In the genomic region with DNA sequence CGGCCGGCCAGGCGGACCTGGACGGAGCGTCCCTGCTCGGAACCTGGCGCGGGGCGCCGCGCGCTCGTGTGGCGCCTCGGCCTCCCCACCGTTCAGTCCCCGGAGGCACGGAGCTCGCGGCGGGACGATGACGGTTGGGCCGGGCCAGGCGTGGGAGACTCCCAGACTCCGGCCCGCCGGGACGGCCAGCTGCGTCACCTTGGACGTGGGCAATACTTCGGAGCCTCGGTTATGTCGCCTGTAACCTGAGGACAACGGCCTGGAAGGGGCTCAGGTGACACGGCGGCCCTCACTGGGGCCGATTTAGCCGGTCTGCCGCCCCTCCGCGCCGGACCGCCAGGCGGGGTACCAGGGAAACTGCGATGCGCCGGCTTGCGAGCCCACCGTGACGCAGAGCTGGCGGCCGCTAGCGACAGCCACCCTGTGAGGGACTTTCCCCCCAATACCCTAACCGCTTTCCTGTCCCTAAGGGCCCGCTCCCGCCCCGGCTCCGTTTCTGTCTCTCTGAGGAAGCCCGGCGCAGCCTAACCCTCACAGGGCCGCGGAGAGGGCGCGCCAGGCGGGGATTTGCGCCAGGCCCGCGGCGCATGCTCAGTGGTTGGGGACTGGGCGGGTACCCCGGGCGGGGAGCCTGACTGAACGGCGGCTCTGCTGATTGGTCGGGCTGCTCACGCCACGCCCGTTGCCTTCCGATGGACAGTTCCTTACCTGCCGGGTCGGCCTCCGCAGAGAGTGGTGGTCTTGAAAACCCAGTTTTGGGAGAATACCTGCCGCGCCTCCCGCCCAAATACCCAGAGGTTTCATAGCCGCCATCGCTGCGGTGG, we compare ENCODE assay signal across 8 cellular contexts.
DNase-seq lines count a peak whose midpoint lies in the region; ATAC-seq and TF ChIP-seq lines count a peak whose summit lies in the region.

No MANE protein-coding gene starts in this region.

- H3K27me3 Mint-ChIP-seq in GM23338 (ENCODE audit: insufficient read depth, low read depth, poor library complexity), result peaks cover 24% of the 10 kb centered on the region
- H3K27me3 Mint-ChIP-seq in activated naive CD4-positive, alpha-beta T cell treated with anti-CD3 and anti-CD28 coated beads, Interleukin-2, amount 10 ng/mL, durations not matched to agents 7 days and 5 days, result no peaks in the 10 kb centered on the region

- H3F3A ChIP-seq in DOHH2 (ENCODE audit: control insufficient read depth, insufficient read depth), result peaks cover 9% of the 10 kb centered on the region
- H3F3A ChIP-seq in GM23338 (replicated peaks; ENCODE audit: low read depth), result peaks cover 10% of the 10 kb centered on the region; the same call in 1 of the 2 replicates

- H3K4me2 ChIP-seq in DOHH2 (ENCODE audit: low read length) (peak overlapping the region; percentile 98), GM23338 (peak overlapping the region; percentile 82)

- no CpG with 5 or more reads among the region's 89 CpGs for WGBS in gastroesophageal sphincter (ENCODE audit: low coverage in 1 of 2), 2 donors

- CTCF ChIA-PET in activated naive CD4-positive, alpha-beta T cell treated with anti-CD3 and anti-CD28 coated beads, Interleukin-2, amount 10 ng/mL, durations not matched to agents 7 days and 5 days (lab: Charles Lee), result interaction anchor here (0.9 to 2.4 kb wide), 3 partner anchors 36 to 58 kb away, joined by 3 to 10 read pairs (median 3); no protein-coding TSS in a partner anchor

- no peaks in the 10 kb centered on the region for H3K36me3 Mint-ChIP-seq in GM23338 (ENCODE audit: low read depth)
- peaks cover 12% of the 10 kb centered on the region for H3K36me3 Mint-ChIP-seq in activated naive CD4-positive, alpha-beta T cell treated with anti-CD3 and anti-CD28 coated beads, Interleukin-2, amount 10 ng/mL, durations not matched to agents 7 days and 5 days

- no peak for TF ChIP-seq EP300 in gastroesophageal sphincter (IDR thresholded peaks at IDR 0.05)

- peaks cover 25% of the 10 kb centered on the region for H3K4me1 Mint-ChIP-seq in GM23338
- H3K4me1 Mint-ChIP-seq in activated naive CD4-positive, alpha-beta T cell treated with anti-CD3 and anti-CD28 coated beads, Interleukin-2, amount 10 ng/mL, durations not matched to agents 7 days and 5 days, result peaks cover 46% of the 10 kb centered on the region

- TF ChIP-seq POLR2A in gastroesophageal sphincter (IDR thresholded peaks at IDR 0.05), result peak; percentile 86

- peak overlapping the region; percentile 96 for H3K4me3 ChIP-seq in DOHH2 (ENCODE audit: low read length)
- peak overlapping the region; percentile 65 for H3K4me3 ChIP-seq in GM23338
- peak overlapping the region; percentile 66 for H3K4me3 ChIP-seq in LNCaP clone FGC (ENCODE audit: low read depth, low read length)
- peak overlapping the region; percentile 91 for H3K4me3 ChIP-seq in gastroesophageal sphincter
- H3K4me3 ChIP-seq in neutrophil (ENCODE audit: low read depth in 1 of 2, low read length in 1 of 2), result peak overlapping the region; percentile 71 to 76

- H3K4me1 ChIP-seq in DOHH2 (ENCODE audit: control insufficient read depth, low read length), result peaks cover 32% of the 10 kb centered on the region
- peaks cover 24% of the 10 kb centered on the region for H3K4me1 ChIP-seq in GM23338 (ENCODE audit: insufficient read depth)
- H3K4me1 ChIP-seq in gastroesophageal sphincter, result peaks cover 0 to 45% (median 12%) of the 10 kb centered on the region in 3 donors
- H3K4me1 ChIP-seq in neutrophil (ENCODE audit: control insufficient read depth in 1 of 2, insufficient read depth in 1 of 2, low read depth in 1 of 2, low read length in 1 of 2), result peaks cover 14 to 20% of the 10 kb centered on the region in 2 experiments

- H3K4me3 Mint-ChIP-seq in GM23338, result peak overlapping the region; percentile 92
- peak overlapping the region; percentile 86 for H3K4me3 Mint-ChIP-seq in activated naive CD4-positive, alpha-beta T cell treated with anti-CD3 and anti-CD28 coated beads, Interleukin-2, amount 10 ng/mL, durations not matched to agents 7 days and 5 days

- no peaks in the 10 kb centered on the region for H3K79me2 ChIP-seq in DOHH2 (ENCODE audit: control insufficient read depth, low read length)
- H3K79me2 ChIP-seq in GM23338 (replicated peaks; ENCODE audit: insufficient read depth), result peaks cover 13% of the 10 kb centered on the region

- H3K27me3 ChIP-seq in DOHH2 (ENCODE audit: control insufficient read depth, low read length), result peaks cover 39% of the 10 kb centered on the region
- H3K27me3 ChIP-seq in GM23338 (ENCODE audit: insufficient read depth), result peaks cover 37% of the 10 kb centered on the region
- H3K27me3 ChIP-seq in gastroesophageal sphincter, result no peaks in the 10 kb centered on the region
- peaks cover 99% of the 10 kb centered on the region for H3K27me3 ChIP-seq in neutrophil

- ATAC-seq in GM23338, result peak; percentile 87
- ATAC-seq in gastroesophageal sphincter, result peak; percentile 92

- TF ChIP-seq CTCF in DOHH2 (IDR thresholded peaks at IDR 0.05; ENCODE audit: low read depth, low read length, poor library complexity, severe bottlenecking) (no peak), GM23338 (conservative IDR thresholded peaks at IDR 0.05; ENCODE audit: low read depth in 2 of 2) (no peak), LNCaP clone FGC (IDR thresholded peaks at IDR 0.05; ENCODE audit: control insufficient read depth, extremely low read depth, insufficient read depth) (no peak), gastroesophageal sphincter (IDR thresholded peaks at IDR 0.05) (peak in 3 of 4 experiments; percentile 48 to 65 (median 50)), neutrophil (IDR thresholded peaks at IDR 0.05) (no peak)

- peak overlapping the region; percentile 96 for H2AFZ ChIP-seq in GM23338

- DNase-seq in GM23338 (ENCODE audit: low spot score) (peak; percentile 98), LNCaP clone FGC (ENCODE audit: low read depth) (peak; percentile 53), SHP77 treated with DMSO at 0.1 percent for 48 hours (lab: John Stamatoyannopoulos, UW) (peak; percentile 96), substantia nigra (lab: John Stamatoyannopoulos, UW) (peak; percentile 46 to 97 (median 88))
- peak; percentile 95 for DNase-seq in activated naive CD4-positive, alpha-beta T cell treated with anti-CD3 and anti-CD28 coated beads, Interleukin-2, amount 10 ng/mL, durations not matched to agents 7 days and 5 days

- H3K9me3 Mint-ChIP-seq in GM23338, result no peaks in the 10 kb centered on the region
- no peaks in the 10 kb centered on the region for H3K9me3 Mint-ChIP-seq in activated naive CD4-positive, alpha-beta T cell treated with anti-CD3 and anti-CD28 coated beads, Interleukin-2, amount 10 ng/mL, durations not matched to agents 7 days and 5 days

- H3K36me3 ChIP-seq in DOHH2 (ENCODE audit: control insufficient read depth, low read length) (no peaks in the 10 kb centered on the region), GM23338 (ENCODE audit: insufficient read depth) (no peaks in the 10 kb centered on the region), gastroesophageal sphincter (no peaks in the 10 kb centered on the region), neutrophil (no peaks in the 10 kb centered on the region)

- no peaks in the 10 kb centered on the region for H4K20me1 ChIP-seq in DOHH2 (ENCODE audit: control insufficient read depth, insufficient read depth, low read depth, low read length)
- H4K20me1 ChIP-seq in GM23338 (replicated peaks; ENCODE audit: insufficient read depth), result peaks cover 14% of the 10 kb centered on the region; the same call in 1 of the 2 replicates

- H3K9me2 ChIP-seq in DOHH2 (replicated peaks; ENCODE audit: control insufficient read depth, low read length), result no peaks in the 10 kb centered on the region
- H3K9me2 ChIP-seq in GM23338 (ENCODE audit: insufficient read depth), result no peaks in the 10 kb centered on the region

- H3K27ac ChIP-seq in DOHH2 (ENCODE audit: low read depth, low read length) (peak overlapping the region; percentile 25; the same call in 1 of the 2 replicates), GM23338 (ENCODE audit: low read depth) (peak overlapping the region; percentile 75; the same call in 1 of the 2 replicates), gastroesophageal sphincter (peak overlapping the region; percentile 93 to 100 (median 98)), neutrophil (no peak overlapping the region), substantia nigra (ENCODE audit: low read depth, low read length, poor library complexity, severe bottlenecking) (peak overlapping the region; percentile 89)

- H3K9me3 ChIP-seq in DOHH2 (ENCODE audit: control insufficient read depth, insufficient read depth, low read length) (no peaks in the 10 kb centered on the region), gastroesophageal sphincter (no peaks in the 10 kb centered on the region), neutrophil (no peaks in the 10 kb centered on the region)

- H3K27ac Mint-ChIP-seq in GM23338, result peak overlapping the region; percentile 93
- H3K27ac Mint-ChIP-seq in activated naive CD4-positive, alpha-beta T cell treated with anti-CD3 and anti-CD28 coated beads, Interleukin-2, amount 10 ng/mL, durations not matched to agents 7 days and 5 days, result peak overlapping the region; percentile 99

Comparison
In these comparisons a context has a peak if more than half of its experiments do, and no peak if none do; other contexts are left out.
1. CTCF ChIP-seq: peak in gastroesophageal sphincter (3 of 4); none in DOHH2 (single experiment), GM23338 (0 of 2), LNCaP clone FGC (single experiment) and neutrophil (single experiment).
2. Peak in every context shown above with its lines, with median percentiles within 50 percentile points of each other: H3K4me3 ChIP-seq and DNase-seq.